In genomic region chr19:43631491-43631890, GRCh38 we compare ENCODE assay signal across 35 cellular contexts. TPM values are rescaled to one million over a fixed set of nuclear protein-coding genes. Genes with fewer than 3 reads are reported as not detected.
DNase-seq lines count a peak whose midpoint lies in the region; ATAC-seq, FAIRE-seq and TF ChIP-seq lines count a peak whose summit lies in the region.
"Had no signal": no experiment of that assay in that cellular context is flagged by ENCODE, and none has a peak within 500 bp of the region (broad histone marks: within the 10 kb centered on the region; RNA-seq: fewer than 3 reads in every experiment).

No MANE protein-coding gene starts in this region.

- CTCF ChIA-PET in HEK293 (lab: Yijun Ruan, JAX) (no interaction called here), K562 (lab: Yijun Ruan, JAX; ENCODE audit: low intra/inter-chr PET ratio) (no interaction called here)

- no peak for ATAC-seq in K562
- ATAC-seq: A549; CD8-positive, alpha-beta T cell had no signal

- intact Hi-C loops in K562 (cut with micrococcal nuclease), result no loop called here

- no peak overlapping the region for H3K27ac Mint-ChIP-seq in type B pancreatic cell
- H3K27ac Mint-ChIP-seq: B cell; CD14-positive monocyte; CD4-positive, alpha-beta memory T cell; CD4-positive, alpha-beta T cell; CD8-positive, alpha-beta memory T cell; CD8-positive, alpha-beta T cell had no signal

- no peak for TF ChIP-seq RAD21 in K562 (CRISPR knock-in tag; conservative IDR thresholded peaks at IDR 0.05 in 1 of 2, IDR thresholded peaks at IDR 0.05 in 1 of 2)

- H3K27me3 Mint-ChIP-seq in type B pancreatic cell, result no peaks in the 10 kb centered on the region

- H4K20me1 ChIP-seq in K562 (replicated peaks; ENCODE audit: control insufficient read depth, insufficient read depth, low read length), result no peaks in the 10 kb centered on the region
- H4K20me1 ChIP-seq: BLaER1; BLaER1 treated with 17β-estradiol and CSF1 and Interleukin-3, amounts not matched to agents 10 nM and 100 nM had no signal

- H3K79me2 ChIP-seq in K562 (ENCODE audit: control insufficient read depth, insufficient read depth, low read length), result no peaks in the 10 kb centered on the region

- no peaks in the 10 kb centered on the region for H3K27me3 ChIP-seq in K562 (ENCODE audit: control insufficient read depth in 2 of 2, insufficient read depth in 2 of 2, low read length in 2 of 2)
- H3K27me3 ChIP-seq: BE2C; BLaER1; BLaER1 treated with 17β-estradiol and CSF1 and Interleukin-3, amounts not matched to agents 10 nM and 100 nM had no signal

- H3K4me1 Mint-ChIP-seq in type B pancreatic cell (ENCODE audit: unreplicated experiment), result peaks cover 4% of the 10 kb centered on the region
- H3K4me1 Mint-ChIP-seq: CD4-positive, alpha-beta memory T cell had no signal

- no peak for FAIRE-seq in K562 (lab: Jason Lieb, UNC)
- FAIRE-seq: A204.1, D721Med had no signal

- no peak overlapping the region for H3K9ac ChIP-seq in K562 (ENCODE audit: insufficient read depth in 1 of 2, low read depth in 2 of 2, low read length in 2 of 2)
- H3K9ac ChIP-seq: BLaER1; BLaER1 treated with 17β-estradiol and CSF1 and Interleukin-3, amounts not matched to agents 10 nM and 100 nM had no signal

- DNase-seq in K562 (ENCODE audit: extremely low read depth in 1 of 4, low spot score in 3 of 4), result no peak
- no peak for DNase-seq in HT-29 (ENCODE audit: low spot score)
- DNase-seq in type B pancreatic cell (ENCODE audit: extremely low spot score, unreplicated experiment), result no peak
- DNase-seq: 8988T; ACHN; AML-193; BE2C; C1 segment of cervical spinal cord; Caco-2; Calu3; CD4-positive, alpha-beta memory T cell; CD4-positive, alpha-beta T cell; CD4-positive, CD25-positive, alpha-beta regulatory T cell; CD8-positive, alpha-beta memory T cell; CD8-positive, alpha-beta T cell; COR-L47; DMS 273 treated with DMSO at 0.1 percent for 48 hours; DMS153; DMS53; DMS79; DMS79 treated with DMSO at 0.1 percent for 48 hours; DND-41; EL had no signal

- WGBS in K562 (ENCODE audit: insufficient coverage, low coverage, missing lambda C conversion rate), result 36% methylated on average over 5 of the region's 5 CpGs

- H3K36me3 ChIP-seq in HEK293 (ENCODE audit: control insufficient read depth in 2 of 2, insufficient read depth in 1 of 2, low read length in 2 of 2) (peaks cover 0 to 6% of the 10 kb centered on the region in 2 experiments; a peak in 1 of 3 replicates), K562 (ENCODE audit: control insufficient read depth, insufficient read depth, low read length) (no peaks in the 10 kb centered on the region)
- H3K36me3 ChIP-seq: BE2C had no signal

- H3K9me3 Mint-ChIP-seq in type B pancreatic cell, result no peaks in the 10 kb centered on the region
- H3K9me3 Mint-ChIP-seq: CD4-positive, alpha-beta memory T cell; CD4-positive, alpha-beta T cell; CD4-positive, CD25-positive, alpha-beta regulatory T cell; CD8-positive, alpha-beta memory T cell; CD8-positive, alpha-beta T cell had no signal

- no peak overlapping the region for H3K27ac ChIP-seq in HEK293 (ENCODE audit: extremely low read depth, low read depth, low read length)
- H3K27ac ChIP-seq in K562 (ENCODE audit: extremely low read depth, low read depth, low read length), result no peak overlapping the region
- H3K27ac ChIP-seq: 22Rv1; A549; BLaER1; BLaER1 treated with 17β-estradiol and CSF1 and Interleukin-3, amounts not matched to agents 10 nM and 100 nM; C4-2B had no signal

- TF ChIP-seq CTCF in HEK293 (tag by site-specific recombination; IDR thresholded peaks at IDR 0.05) (no peak), K562 (IDR thresholded peaks at IDR 0.05 in 2 of 3, conservative IDR thresholded peaks at IDR 0.05 in 1 of 3; ENCODE audit: insufficient read depth in 2 of 3, low read depth in 1 of 3, low read length in 3 of 3) (no peak), type B pancreatic cell (conservative IDR thresholded peaks at IDR 0.05) (no peak)

- H3K4me2 ChIP-seq in K562 (ENCODE audit: insufficient read depth, low read length), result no peak overlapping the region
- H3K4me2 ChIP-seq: A549; BLaER1; BLaER1 treated with 17β-estradiol and CSF1 and Interleukin-3, amounts not matched to agents 10 nM and 100 nM had no signal

- no peak overlapping the region for H3K4me3 Mint-ChIP-seq in type B pancreatic cell
- H3K4me3 Mint-ChIP-seq: B cell; CD14-positive monocyte; CD4-positive, alpha-beta memory T cell; CD4-positive, alpha-beta T cell; CD4-positive, CD25-positive, alpha-beta regulatory T cell; CD8-positive, alpha-beta memory T cell; CD8-positive, alpha-beta T cell had no signal

- peaks cover 3% of the 10 kb centered on the region for H3K36me3 Mint-ChIP-seq in type B pancreatic cell
- H3K36me3 Mint-ChIP-seq: CD14-positive monocyte; CD4-positive, alpha-beta memory T cell; CD4-positive, CD25-positive, alpha-beta regulatory T cell; CD8-positive, alpha-beta memory T cell; CD8-positive, alpha-beta T cell had no signal

- no peak for TF ChIP-seq EP300 in K562 (IDR thresholded peaks at IDR 0.05; ENCODE audit: low read length)

- H3K4me1 ChIP-seq in HEK293 (ENCODE audit: control insufficient read depth, insufficient read depth, low read length) (peaks cover 5% of the 10 kb centered on the region; the same call in 1 of the 2 replicates), K562 (replicated peaks in 1 of 2; ENCODE audit: control insufficient read depth in 2 of 2, insufficient read depth in 2 of 2, low read length in 2 of 2) (peaks cover 11 to 28% of the 10 kb centered on the region in 2 experiments; a peak in 4 of 5 replicates)

- H3K9me1 ChIP-seq in K562 (ENCODE audit: control insufficient read depth, insufficient read depth, low read length), result no peaks in the 10 kb centered on the region

- no peak for TF ChIP-seq POLR2A in K562 (conservative IDR thresholded peaks at IDR 0.05)

- BruUV-seq in K562 (replicated peaks; lab: Mats Ljungman, UMichigan), result no TSS peak

- H2AFZ ChIP-seq in K562 (ENCODE audit: low read depth, low read length), result no peak overlapping the region

- no peak overlapping the region for H3K4me3 ChIP-seq in HEK293 (ENCODE audit: low read depth, low read length)
- no peak overlapping the region for H3K4me3 ChIP-seq in K562
- H3K4me3 ChIP-seq: A549; BLaER1; BLaER1 treated with 17β-estradiol and CSF1 and Interleukin-3, amounts not matched to agents 10 nM and 100 nM had no signal

- POLR2A ChIA-PET in HEK293 (lab: Yijun Ruan, JAX), result no interaction called here
- POLR2A ChIA-PET in K562 (lab: Yijun Ruan, JAX), result interaction anchor here (0.6 to 1.1 kb wide), 2 partner anchors 9 to 76 kb away, joined by 3 read pairs; no protein-coding TSS in a partner anchor

- H3K9me3 ChIP-seq in HEK293 (ENCODE audit: control insufficient read depth, insufficient read depth, low read depth, low read length) (no peaks in the 10 kb centered on the region), K562 (replicated peaks; ENCODE audit: control insufficient read depth, insufficient read depth, low read depth, low read length) (no peaks in the 10 kb centered on the region)
- H3K9me3 ChIP-seq: A549; BE2C; BLaER1; BLaER1 treated with 17β-estradiol and CSF1 and Interleukin-3, amounts not matched to agents 10 nM and 100 nM; Caco-2 had no signal

- in situ Hi-C loops in K562 (cut with MboI), result no loop called here

RNA-seq across cellular contexts. Expression of gene CADM4, which starts 8.2 kb away (rescaled TPM):
- 2.0 and 2.5 TPM in 2 replicates for total RNA-seq in K562 (2011; cell fraction: chromatin; rRNA removed; ENCODE audit: low replicate concordance)
- total RNA-seq in K562 (2011; cell fraction: nucleolus; rRNA removed), result 2.6 and 7.0 TPM in 2 replicates
- 0.99 and 4.5 TPM in 2 replicates for total RNA-seq in K562 (2011; cell fraction: nucleoplasm; rRNA removed)
- total RNA-seq in K562 (2014; rRNA removed), result 1.8 and 2.5 TPM in 2 replicates
- total RNA-seq in K562 (2014; rRNA removed; fragmentation: Illumina TruSeq; extraction: Trizol), result 0.61 and 0.87 TPM in 2 replicates
- total RNA-seq in K562 (2015; rRNA removed; fragmentation: Illumina TruSeq; extraction: Trizol), result 0.72 and 1.2 TPM in 2 replicates
- total RNA-seq in K562 (2021), result 1.9 and 2.3 TPM in 2 replicates
- polyA plus RNA-seq in K562 (2011; rRNA removed), result 1.4 and 2.1 TPM in 2 replicates
- 1.9 and 3.5 TPM in 2 replicates for polyA plus RNA-seq in K562 (2011; cell fraction: cytosol; rRNA removed)
- 1.1 and 2.4 TPM in 2 replicates for polyA plus RNA-seq in K562 (2011; cell fraction: nucleus; rRNA removed)
- polyA plus RNA-seq in K562 (2012), result 2.1 and 2.5 TPM in 2 replicates
- polyA plus RNA-seq in K562 (2014; fragmentation: Illumina TruSeq; extraction: Trizol), result 1.3 and 2.2 TPM in 2 replicates
- under 1 TPM; 0.03 to 0.13 TPM for polyA plus RNA-seq in K562 (2014; fragmentation: Nextera tagmentation; extraction: Ambion mirVana)
- 1.7 and 4.6 TPM in 2 replicates for polyA plus RNA-seq in K562 (2014; rRNA removed)
- polyA minus RNA-seq in K562 (2011; rRNA and poly(A)+ RNA removed), result 0.30 and 0.32 TPM in 2 replicates
- polyA minus RNA-seq in K562 (2011; cell fraction: cytosol; rRNA and poly(A)+ RNA removed), result 0.86 and 1.5 TPM in 2 replicates
- polyA minus RNA-seq in K562 (2011; cell fraction: nucleus; rRNA and poly(A)+ RNA removed), result 0.54 and 0.89 TPM in 2 replicates
- total RNA-seq in HT-29 (2014; rRNA removed; shearing (Covaris generic)), result 2.7 and 6.4 TPM in 2 replicates
- 28.2 and 37.9 TPM in 2 replicates for total RNA-seq in type B pancreatic cell (ENCODE audit: low replicate concordance)
- polyA plus RNA-seq: CD4-positive, CD25-positive, alpha-beta regulatory T cell; CD8-positive, alpha-beta memory T cell had no signal

RNA-seq across cellular contexts. Expression of gene ZNF428, which starts 12.1 kb away (rescaled TPM):
- 6.3 and 13.9 TPM in 2 replicates for total RNA-seq in K562 (2011; cell fraction: chromatin; rRNA removed; ENCODE audit: low replicate concordance)
- total RNA-seq in K562 (2011; cell fraction: nucleolus; rRNA removed), result 8.6 and 12.7 TPM in 2 replicates
- total RNA-seq in K562 (2011; cell fraction: nucleoplasm; rRNA removed), result 10.1 and 10.3 TPM in 2 replicates
- 85.7 and 86.9 TPM in 2 replicates for total RNA-seq in K562 (2014; rRNA removed)
- total RNA-seq in K562 (2014; rRNA removed; fragmentation: Illumina TruSeq; extraction: Trizol), result 8.4 and 8.8 TPM in 2 replicates
- total RNA-seq in K562 (2015; rRNA removed; fragmentation: Illumina TruSeq; extraction: Trizol), result 27.5 and 30.4 TPM in 2 replicates
- 42.2 and 49.2 TPM in 2 replicates for total RNA-seq in K562 (2021)
- polyA plus RNA-seq in K562 (2011; rRNA removed), result 14.9 and 15.9 TPM in 2 replicates
- 17.8 and 32.7 TPM in 2 replicates for polyA plus RNA-seq in K562 (2011; cell fraction: cytosol; rRNA removed)
- polyA plus RNA-seq in K562 (2011; cell fraction: nucleus; rRNA removed), result 14.2 and 15.7 TPM in 2 replicates
- polyA plus RNA-seq in K562 (2012), result 41.0 and 43.7 TPM in 2 replicates
- polyA plus RNA-seq in K562 (2014; fragmentation: Illumina TruSeq; extraction: Trizol), result 14.9 and 19.1 TPM in 2 replicates
- polyA plus RNA-seq in K562 (2014; fragmentation: Nextera tagmentation; extraction: Ambion mirVana), result under 1 TPM; 0.15 to 0.23 TPM
- 68.7 and 75.7 TPM in 2 replicates for polyA plus RNA-seq in K562 (2014; rRNA removed)
- 2.5 and 3.4 TPM in 2 replicates for polyA minus RNA-seq in K562 (2011; rRNA and poly(A)+ RNA removed)
- polyA minus RNA-seq in K562 (2011; cell fraction: cytosol; rRNA and poly(A)+ RNA removed), result 4.3 and 6.7 TPM in 2 replicates
- polyA minus RNA-seq in K562 (2011; cell fraction: nucleus; rRNA and poly(A)+ RNA removed), result 4.3 and 6.9 TPM in 2 replicates
- 92.9 and 100 TPM in 2 replicates for total RNA-seq in HT-29 (2014; rRNA removed; shearing (Covaris generic))
- total RNA-seq in type B pancreatic cell (ENCODE audit: low replicate concordance), result 31.4 and 76.9 TPM in 2 replicates

RNA-seq across cellular contexts. Expression of gene SRRM5, which starts 19.6 kb away (rescaled TPM):
- 1.0 and 1.2 TPM in 2 replicates for total RNA-seq in K562 (2011; cell fraction: chromatin; rRNA removed; ENCODE audit: low replicate concordance)
- total RNA-seq in K562 (2011; cell fraction: nucleolus; rRNA removed), result 0.33 TPM in 1 of 2 replicates, not detected in the other
- total RNA-seq in K562 (2011; cell fraction: nucleoplasm; rRNA removed), result 0.23 and 0.29 TPM in 2 replicates
- total RNA-seq in K562 (2014; rRNA removed) (0.08 and 0.09 TPM in 2 replicates), K562 (2014; rRNA removed; fragmentation: Illumina TruSeq; extraction: Trizol) (0.13 and 0.25 TPM in 2 replicates), K562 (2015; rRNA removed; fragmentation: Illumina TruSeq; extraction: Trizol) (0.08 and 0.18 TPM in 2 replicates), K562 (2021) (0.11 and 0.18 TPM in 2 replicates), type B pancreatic cell (ENCODE audit: low replicate concordance) (0.56 and 0.69 TPM in 2 replicates)
- polyA plus RNA-seq in K562 (2011; rRNA removed) (0.10 and 0.18 TPM in 2 replicates), K562 (2014; fragmentation: Illumina TruSeq; extraction: Trizol) (0.43 and 0.45 TPM in 2 replicates), K562 (2014; fragmentation: Nextera tagmentation; extraction: Ambion mirVana) (not detected), K562 (2014; rRNA removed) (0.25 and 0.36 TPM in 2 replicates)
- 0.01 and 0.03 TPM in 2 replicates for polyA plus RNA-seq in K562 (2011; cell fraction: cytosol; rRNA removed)
- polyA plus RNA-seq in K562 (2011; cell fraction: nucleus; rRNA removed), result 0.29 and 0.67 TPM in 2 replicates
- 0.26 and 0.37 TPM in 2 replicates for polyA plus RNA-seq in K562 (2012)
- polyA minus RNA-seq in K562 (2011; rRNA and poly(A)+ RNA removed), result 0.12 TPM in 1 of 2 replicates, not detected in the other
- not detected in 2 replicates for polyA minus RNA-seq in K562 (2011; cell fraction: cytosol; rRNA and poly(A)+ RNA removed)
- polyA minus RNA-seq in K562 (2011; cell fraction: nucleus; rRNA and poly(A)+ RNA removed), result 0.22 TPM in 1 of 2 replicates, not detected in the other
- total RNA-seq in HT-29 (2014; rRNA removed; shearing (Covaris generic)), result 0.50 and 0.74 TPM in 2 replicates
- total RNA-seq: A172, Daoy had no signal
- polyA plus RNA-seq: CD14-positive monocyte had no signal

RNA-seq across cellular contexts. Expression of gene ZNF576, which starts 35.1 kb away (rescaled TPM):
- total RNA-seq in K562 (2011; cell fraction: chromatin; rRNA removed; ENCODE audit: low replicate concordance), result 16.8 and 39.5 TPM in 2 replicates
- total RNA-seq in K562 (2011; cell fraction: nucleolus; rRNA removed), result 33.8 and 38.9 TPM in 2 replicates
- 35.0 and 41.2 TPM in 2 replicates for total RNA-seq in K562 (2011; cell fraction: nucleoplasm; rRNA removed)
- total RNA-seq in K562 (2014; rRNA removed) (7.1 and 16.2 TPM in 2 replicates), K562 (2014; rRNA removed; fragmentation: Illumina TruSeq; extraction: Trizol) (5.6 and 6.8 TPM in 2 replicates), K562 (2015; rRNA removed; fragmentation: Illumina TruSeq; extraction: Trizol) (8.8 and 9.9 TPM in 2 replicates), K562 (2021) (14.2 and 18.2 TPM in 2 replicates), type B pancreatic cell (ENCODE audit: low replicate concordance) (17.3 and 18.7 TPM in 2 replicates)
- polyA plus RNA-seq in K562 (2011; rRNA removed) (7.3 and 9.7 TPM in 2 replicates), K562 (2014; fragmentation: Illumina TruSeq; extraction: Trizol) (12.5 and 12.7 TPM in 2 replicates), K562 (2014; fragmentation: Nextera tagmentation; extraction: Ambion mirVana) (10 to 100 TPM; 12.2 to 18.2 TPM), K562 (2014; rRNA removed) (12.8 and 17.4 TPM in 2 replicates)
- polyA plus RNA-seq in K562 (2011; cell fraction: cytosol; rRNA removed), result 14.2 and 34.8 TPM in 2 replicates
- polyA plus RNA-seq in K562 (2011; cell fraction: nucleus; rRNA removed), result 10.6 and 13.3 TPM in 2 replicates
- 12.8 and 12.9 TPM in 2 replicates for polyA plus RNA-seq in K562 (2012)
- 6.4 and 8.1 TPM in 2 replicates for polyA minus RNA-seq in K562 (2011; rRNA and poly(A)+ RNA removed)
- 5.5 and 6.7 TPM in 2 replicates for polyA minus RNA-seq in K562 (2011; cell fraction: cytosol; rRNA and poly(A)+ RNA removed)
- 12.8 and 16.1 TPM in 2 replicates for polyA minus RNA-seq in K562 (2011; cell fraction: nucleus; rRNA and poly(A)+ RNA removed)
- 29.6 and 41.8 TPM in 2 replicates for total RNA-seq in HT-29 (2014; rRNA removed; shearing (Covaris generic))

RNA-seq across cellular contexts. Expression of gene IRGQ, which starts 35.6 kb away (rescaled TPM):
- 18.5 and 25.1 TPM in 2 replicates for total RNA-seq in K562 (2011; cell fraction: chromatin; rRNA removed; ENCODE audit: low replicate concordance)
- 14.3 and 16.3 TPM in 2 replicates for total RNA-seq in K562 (2011; cell fraction: nucleolus; rRNA removed)
- 23.6 and 35.4 TPM in 2 replicates for total RNA-seq in K562 (2011; cell fraction: nucleoplasm; rRNA removed)
- total RNA-seq in K562 (2014; rRNA removed), result 5.3 and 7.3 TPM in 2 replicates
- 8.8 and 9.6 TPM in 2 replicates for total RNA-seq in K562 (2014; rRNA removed; fragmentation: Illumina TruSeq; extraction: Trizol)
- 7.8 and 7.9 TPM in 2 replicates for total RNA-seq in K562 (2015; rRNA removed; fragmentation: Illumina TruSeq; extraction: Trizol)
- total RNA-seq in K562 (2021), result 16.8 and 19.2 TPM in 2 replicates
- polyA plus RNA-seq in K562 (2011; rRNA removed), result 8.3 and 11.2 TPM in 2 replicates
- polyA plus RNA-seq in K562 (2011; cell fraction: cytosol; rRNA removed), result 6.4 and 14.2 TPM in 2 replicates
- polyA plus RNA-seq in K562 (2011; cell fraction: nucleus; rRNA removed), result 7.0 and 10.7 TPM in 2 replicates
- polyA plus RNA-seq in K562 (2012), result 2.1 and 2.5 TPM in 2 replicates
- polyA plus RNA-seq in K562 (2014; fragmentation: Illumina TruSeq; extraction: Trizol), result 3.4 and 5.1 TPM in 2 replicates
- 10 to 100 TPM in 1 of 2 experiments, 1 to 10 TPM in 1; 3.5 to 11.2 TPM for polyA plus RNA-seq in K562 (2014; fragmentation: Nextera tagmentation; extraction: Ambion mirVana)
- 6.2 and 6.6 TPM in 2 replicates for polyA plus RNA-seq in K562 (2014; rRNA removed)
- 13.0 and 15.6 TPM in 2 replicates for polyA minus RNA-seq in K562 (2011; rRNA and poly(A)+ RNA removed)
- polyA minus RNA-seq in K562 (2011; cell fraction: cytosol; rRNA and poly(A)+ RNA removed), result 8.6 and 11.0 TPM in 2 replicates
- polyA minus RNA-seq in K562 (2011; cell fraction: nucleus; rRNA and poly(A)+ RNA removed), result 2.2 and 3.3 TPM in 2 replicates
- total RNA-seq in HT-29 (2014; rRNA removed; shearing (Covaris generic)), result 23.0 and 26.0 TPM in 2 replicates
- 37.1 and 41.5 TPM in 2 replicates for total RNA-seq in type B pancreatic cell (ENCODE audit: low replicate concordance)
